24 cellular contexts compared by ENCODE assay signal in genomic region chr4:157997296-157997695, GRCh38.
"Had no signal": no experiment of that assay in that cellular context is flagged by ENCODE, and none has a peak within 500 bp of the region (broad histone marks: within the 10 kb centered on the region; RNA-seq: fewer than 3 reads in every experiment).

No MANE protein-coding gene starts in this region.

- H3K27me3 Mint-ChIP-seq: stimulated activated memory B cell treated with anti-CD40 and anti-IgM and Interleukin-4, amounts not matched to agents 10 μg/mL and 1 μg/mL and 100 μg/mL, for 72 hours had no signal

- H3K36me3 ChIP-seq: pancreas, prostate gland, spleen, tibial artery, upper lobe of right lung had no signal

- H3K27ac ChIP-seq: coronary artery, pancreas, prostate gland, spleen, tibial artery, upper lobe of right lung had no signal

- H3K27me3 ChIP-seq: pancreas, spleen, tibial artery, upper lobe of right lung had no signal

- H3K4me1 Mint-ChIP-seq: naive B cell; stimulated activated memory B cell treated with anti-CD40 and anti-IgM and Interleukin-4, amounts not matched to agents 10 μg/mL and 1 μg/mL and 100 μg/mL, for 72 hours had no signal

- H3K9me3 Mint-ChIP-seq: endodermal cell; naive B cell; stimulated activated memory B cell treated with anti-CD40 and anti-IgM and Interleukin-4, amounts not matched to agents 10 μg/mL and 1 μg/mL and 100 μg/mL, for 72 hours; stimulated activated naive CD8-positive, alpha-beta T cell treated with anti-CD3 and anti-CD28 coated beads, Interleukin-15, Interleukin-2, amounts not matched to agents 100 ng/mL and 50 ng/mL, for 24 hours had no signal

- H3K4me3 Mint-ChIP-seq: endodermal cell; naive B cell; stimulated activated memory B cell treated with anti-CD40 and anti-IgM and Interleukin-4, amounts not matched to agents 10 μg/mL and 1 μg/mL and 100 μg/mL, for 72 hours; stimulated activated naive CD8-positive, alpha-beta T cell treated with anti-CD3 and anti-CD28 coated beads, Interleukin-15, Interleukin-2, amounts not matched to agents 100 ng/mL and 50 ng/mL, for 24 hours had no signal

- ATAC-seq: left colon; left ventricle myocardium superior; sciatic nerve; stimulated activated memory B cell treated with anti-CD40 and anti-IgM and Interleukin-4, amounts not matched to agents 10 μg/mL and 1 μg/mL and 100 μg/mL, for 72 hours; upper lobe of right lung had no signal

- H3K27ac Mint-ChIP-seq: endodermal cell; naive B cell; stimulated activated memory B cell treated with anti-CD40 and anti-IgM and Interleukin-4, amounts not matched to agents 10 μg/mL and 1 μg/mL and 100 μg/mL, for 72 hours; stimulated activated naive CD8-positive, alpha-beta T cell treated with anti-CD3 and anti-CD28 coated beads, Interleukin-15, Interleukin-2, amounts not matched to agents 100 ng/mL and 50 ng/mL, for 24 hours had no signal

- H3K36me3 Mint-ChIP-seq: naive B cell; stimulated activated memory B cell treated with anti-CD40 and anti-IgM and Interleukin-4, amounts not matched to agents 10 μg/mL and 1 μg/mL and 100 μg/mL, for 72 hours had no signal

- H3K9me3 ChIP-seq: pancreas, prostate gland, spleen, tibial artery, upper lobe of right lung had no signal

- H3K4me1 ChIP-seq: tibial artery had no signal

- DNase-seq: effector CD4-positive, alpha-beta T cell; endodermal cell; foreskin melanocyte; head of caudate nucleus; hippocampal formation; left colon; left ventricle myocardium superior; mesendoderm; naive B cell; occipital lobe; pancreas; retina; spleen; stimulated activated CD4-positive, alpha-beta T cell treated with anti-CD3 and anti-CD28 coated beads, Interleukin-15, amount 100 ng/mL, for 24 hours; stimulated activated CD4-positive, alpha-beta T cell treated with anti-CD3 and anti-CD28 coated beads, Interleukin-1b, Interleukin-23, amount 100 ng/mL, for 48 hours; stimulated activated CD4-positive, alpha-beta T cell treated with anti-CD3 and anti-CD28 coated beads, Interleukin-4, amount 100 ng/mL, for 24 hours; tibial artery; upper lobe of right lung had no signal

- H3K4me3 ChIP-seq: coronary artery, lung, pancreas, prostate gland, spleen, tibial artery, upper lobe of right lung had no signal
